ENCODE assay signal across 26 cellular contexts in genomic region chrX:7412840-7413239, GRCh38.
"Had no signal": no experiment of that assay in that cellular context is flagged by ENCODE, and none has a peak within 500 bp of the region (broad histone marks: within the 10 kb centered on the region; RNA-seq: fewer than 3 reads in every experiment).

No MANE protein-coding gene starts in this region.

- H3K4me1 ChIP-seq: neural progenitor cell, parathyroid adenoma, psoas muscle, right lobe of liver, sigmoid colon, stomach, thyroid gland, tibial nerve, upper lobe of left lung, vagina had no signal

- ATAC-seq: natural killer cell; psoas muscle; right cardiac atrium; right lobe of liver; stimulated activated effector memory CD8-positive, alpha-beta T cell treated with anti-CD3 and anti-CD28 coated beads, Interleukin-12 subunit alpha, Interleukin-12 subunit beta, amount 100 ng/mL, for 72 hours; stimulated activated naive B cell treated with anti-CD40 and anti-IgM and Interleukin-4, amounts not matched to agents 10 μg/mL and 1 μg/mL and 100 μg/mL, for 72 hours had no signal

- H3K4me3 ChIP-seq: neural progenitor cell, ovary, psoas muscle, right lobe of liver, sigmoid colon, stomach, thoracic aorta, thyroid gland, tibial nerve, upper lobe of left lung, vagina had no signal

- H3K4me2 ChIP-seq: neural progenitor cell had no signal

- FAIRE-seq: small intestine, urothelium cell line had no signal

- DNase-seq: natural killer cell; occipital lobe; ovary; posterior cingulate gyrus; psoas muscle; right cardiac atrium; right lobe of liver; sigmoid colon; small intestine; stimulated activated CD4-positive, alpha-beta T cell treated with anti-CD3 and anti-CD28 coated beads, Interleukin-15, amount 100 ng/mL, for 24 hours; stimulated activated CD4-positive, alpha-beta T cell treated with anti-CD3 and anti-CD28 coated beads, Interleukin-2, amount 100 ng/mL, for 24 hours; stimulated activated CD4-positive, alpha-beta T cell treated with anti-CD3 and anti-CD28 coated beads, Interleukin-2, amount 100 ng/mL, for 48 hours; stimulated activated CD4-positive, alpha-beta T cell treated with anti-CD3 and anti-CD28 coated beads, Interleukin-4, amount 100 ng/mL, for 24 hours; stimulated activated naive B cell treated with anti-CD40 and anti-IgM and Interleukin-4, amounts not matched to agents 10 μg/mL and 1 μg/mL and 100 μg/mL, for 72 hours; stimulated activated naive CD4-positive, alpha-beta T cell treated with Interleukin-2 at 50 U/mL for 16 hours; stomach; thyroid gland; trophoblast cell; upper lobe of left lung had no signal

- H3K9me3 ChIP-seq: ovary, psoas muscle, right lobe of liver, sigmoid colon, stomach, thoracic aorta, thyroid gland, tibial nerve, upper lobe of left lung, vagina had no signal

- H3K27ac ChIP-seq: neural progenitor cell, ovary, parathyroid adenoma, psoas muscle, right lobe of liver, sigmoid colon, stomach, thoracic aorta, thyroid gland, tibial nerve, upper lobe of left lung, vagina had no signal
